ENCODE assay signal across 1 cellular context in genomic region chr1:45584351-45585109, GRCh38.
TF ChIP-seq lines count a peak whose summit lies in the region.

No MANE protein-coding gene starts in this region.

TF ChIP-seq in HepG2, 621 proteins besides CTCF, POLR2A, EP300 and RAD21 (continued from another document):
- TF ChIP-seq ZNF646 (CRISPR knock-in tag; IDR thresholded peaks at IDR 0.05) (no peak), IKZF5 (CRISPR knock-in tag; IDR thresholded peaks at IDR 0.05) (no peak), ZNF333 (CRISPR knock-in tag; IDR thresholded peaks at IDR 0.05; ENCODE audit: borderline replicate concordance) (no peak), SP2 (CRISPR knock-in tag; IDR thresholded peaks at IDR 0.05) (no peak), PHF21A (CRISPR knock-in tag; IDR thresholded peaks at IDR 0.05) (peak; percentile 10), THAP9 (CRISPR knock-in tag; IDR thresholded peaks at IDR 0.05; ENCODE audit: borderline replicate concordance) (peak; percentile 91), RFX3 (CRISPR knock-in tag; IDR thresholded peaks at IDR 0.05) (no peak), HOXD1 (CRISPR knock-in tag; IDR thresholded peaks at IDR 0.05) (peak; percentile 61; the same call in 1 of the 2 replicates), POGK (CRISPR knock-in tag; conservative IDR thresholded peaks at IDR 0.05) (peak; percentile 37; the same call in 1 of the 2 replicates), MYC (CRISPR knock-in tag; IDR thresholded peaks at IDR 0.05; ENCODE audit: borderline replicate concordance) (peak; percentile 71), RBFOX2 (IDR thresholded peaks at IDR 0.05; ENCODE audit: low read depth, low read length) (peak; percentile 76)
